ENCODE assay signal across 1 cellular context in the genomic region with DNA sequence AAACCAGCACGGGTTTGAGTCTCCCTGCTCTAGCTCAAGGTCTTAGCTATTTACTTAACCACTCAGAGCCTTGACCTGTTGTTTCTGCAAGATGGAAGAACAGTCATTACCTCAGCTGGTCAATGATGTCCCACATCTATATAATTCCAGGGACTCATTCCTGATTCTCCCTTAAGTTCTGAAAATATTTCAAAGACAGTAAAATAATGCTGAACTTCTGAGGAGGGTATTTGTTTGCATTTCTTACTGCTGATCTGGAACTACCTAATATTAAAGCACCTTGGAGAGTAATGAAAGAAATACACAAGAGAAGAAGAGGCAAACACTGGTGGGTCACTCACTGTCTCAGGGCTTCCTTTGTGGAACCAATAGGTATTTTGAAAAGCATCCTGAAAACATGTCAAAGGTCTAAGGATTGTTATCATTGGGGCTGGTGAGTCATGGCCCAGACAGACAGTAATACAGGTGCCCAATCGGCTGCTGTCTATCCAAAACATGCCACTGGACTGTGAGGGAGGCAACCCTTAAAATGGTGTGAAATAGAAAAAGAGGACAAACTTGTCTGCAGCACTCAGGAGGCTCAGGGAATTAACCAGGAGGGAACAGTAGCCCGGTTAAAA.
TF ChIP-seq lines count a peak whose summit lies in the region.

No MANE protein-coding gene starts in this region.

TF ChIP-seq in HepG2, 621 proteins besides CTCF, POLR2A, EP300 and RAD21 (continued from another document and continues in another):
- TF ChIP-seq, protein P1, sequence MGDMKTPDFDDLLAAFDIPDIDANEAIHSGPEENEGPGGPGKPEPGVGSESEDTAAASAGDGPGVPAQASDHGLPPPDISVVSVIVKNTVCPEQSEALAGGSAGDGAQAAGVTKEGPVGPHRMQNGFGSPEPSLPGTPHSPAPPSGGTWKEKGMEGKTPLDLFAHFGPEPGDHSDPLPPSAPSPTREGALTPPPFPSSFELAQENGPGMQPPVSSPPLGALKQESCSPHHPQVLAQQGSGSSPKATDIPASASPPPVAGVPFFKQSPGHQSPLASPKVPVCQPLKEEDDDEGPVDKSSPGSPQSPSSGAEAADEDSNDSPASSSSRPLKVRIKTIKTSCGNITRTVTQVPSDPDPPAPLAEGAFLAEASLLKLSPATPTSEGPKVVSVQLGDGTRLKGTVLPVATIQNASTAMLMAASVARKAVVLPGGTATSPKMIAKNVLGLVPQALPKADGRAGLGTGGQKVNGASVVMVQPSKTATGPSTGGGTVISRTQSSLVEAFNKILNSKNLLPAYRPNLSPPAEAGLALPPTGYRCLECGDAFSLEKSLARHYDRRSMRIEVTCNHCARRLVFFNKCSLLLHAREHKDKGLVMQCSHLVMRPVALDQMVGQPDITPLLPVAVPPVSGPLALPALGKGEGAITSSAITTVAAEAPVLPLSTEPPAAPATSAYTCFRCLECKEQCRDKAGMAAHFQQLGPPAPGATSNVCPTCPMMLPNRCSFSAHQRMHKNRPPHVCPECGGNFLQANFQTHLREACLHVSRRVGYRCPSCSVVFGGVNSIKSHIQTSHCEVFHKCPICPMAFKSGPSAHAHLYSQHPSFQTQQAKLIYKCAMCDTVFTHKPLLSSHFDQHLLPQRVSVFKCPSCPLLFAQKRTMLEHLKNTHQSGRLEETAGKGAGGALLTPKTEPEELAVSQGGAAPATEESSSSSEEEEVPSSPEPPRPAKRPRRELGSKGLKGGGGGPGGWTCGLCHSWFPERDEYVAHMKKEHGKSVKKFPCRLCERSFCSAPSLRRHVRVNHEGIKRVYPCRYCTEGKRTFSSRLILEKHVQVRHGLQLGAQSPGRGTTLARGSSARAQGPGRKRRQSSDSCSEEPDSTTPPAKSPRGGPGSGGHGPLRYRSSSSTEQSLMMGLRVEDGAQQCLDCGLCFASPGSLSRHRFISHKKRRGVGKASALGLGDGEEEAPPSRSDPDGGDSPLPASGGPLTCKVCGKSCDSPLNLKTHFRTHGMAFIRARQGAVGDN (CRISPR knock-in tag; IDR thresholded peaks at IDR 0.05), result no peak
- TF ChIP-seq, protein P2, sequence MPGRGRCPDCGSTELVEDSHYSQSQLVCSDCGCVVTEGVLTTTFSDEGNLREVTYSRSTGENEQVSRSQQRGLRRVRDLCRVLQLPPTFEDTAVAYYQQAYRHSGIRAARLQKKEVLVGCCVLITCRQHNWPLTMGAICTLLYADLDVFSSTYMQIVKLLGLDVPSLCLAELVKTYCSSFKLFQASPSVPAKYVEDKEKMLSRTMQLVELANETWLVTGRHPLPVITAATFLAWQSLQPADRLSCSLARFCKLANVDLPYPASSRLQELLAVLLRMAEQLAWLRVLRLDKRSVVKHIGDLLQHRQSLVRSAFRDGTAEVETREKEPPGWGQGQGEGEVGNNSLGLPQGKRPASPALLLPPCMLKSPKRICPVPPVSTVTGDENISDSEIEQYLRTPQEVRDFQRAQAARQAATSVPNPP (CRISPR knock-in tag; IDR thresholded peaks at IDR 0.05), result no peak
- TF ChIP-seq ZBTB20 (CRISPR knock-in tag; IDR thresholded peaks at IDR 0.05; ENCODE audit: borderline replicate concordance, low read depth), result peak; percentile 80; the same call in 1 of the 2 replicates
- TF ChIP-seq, protein P3, sequence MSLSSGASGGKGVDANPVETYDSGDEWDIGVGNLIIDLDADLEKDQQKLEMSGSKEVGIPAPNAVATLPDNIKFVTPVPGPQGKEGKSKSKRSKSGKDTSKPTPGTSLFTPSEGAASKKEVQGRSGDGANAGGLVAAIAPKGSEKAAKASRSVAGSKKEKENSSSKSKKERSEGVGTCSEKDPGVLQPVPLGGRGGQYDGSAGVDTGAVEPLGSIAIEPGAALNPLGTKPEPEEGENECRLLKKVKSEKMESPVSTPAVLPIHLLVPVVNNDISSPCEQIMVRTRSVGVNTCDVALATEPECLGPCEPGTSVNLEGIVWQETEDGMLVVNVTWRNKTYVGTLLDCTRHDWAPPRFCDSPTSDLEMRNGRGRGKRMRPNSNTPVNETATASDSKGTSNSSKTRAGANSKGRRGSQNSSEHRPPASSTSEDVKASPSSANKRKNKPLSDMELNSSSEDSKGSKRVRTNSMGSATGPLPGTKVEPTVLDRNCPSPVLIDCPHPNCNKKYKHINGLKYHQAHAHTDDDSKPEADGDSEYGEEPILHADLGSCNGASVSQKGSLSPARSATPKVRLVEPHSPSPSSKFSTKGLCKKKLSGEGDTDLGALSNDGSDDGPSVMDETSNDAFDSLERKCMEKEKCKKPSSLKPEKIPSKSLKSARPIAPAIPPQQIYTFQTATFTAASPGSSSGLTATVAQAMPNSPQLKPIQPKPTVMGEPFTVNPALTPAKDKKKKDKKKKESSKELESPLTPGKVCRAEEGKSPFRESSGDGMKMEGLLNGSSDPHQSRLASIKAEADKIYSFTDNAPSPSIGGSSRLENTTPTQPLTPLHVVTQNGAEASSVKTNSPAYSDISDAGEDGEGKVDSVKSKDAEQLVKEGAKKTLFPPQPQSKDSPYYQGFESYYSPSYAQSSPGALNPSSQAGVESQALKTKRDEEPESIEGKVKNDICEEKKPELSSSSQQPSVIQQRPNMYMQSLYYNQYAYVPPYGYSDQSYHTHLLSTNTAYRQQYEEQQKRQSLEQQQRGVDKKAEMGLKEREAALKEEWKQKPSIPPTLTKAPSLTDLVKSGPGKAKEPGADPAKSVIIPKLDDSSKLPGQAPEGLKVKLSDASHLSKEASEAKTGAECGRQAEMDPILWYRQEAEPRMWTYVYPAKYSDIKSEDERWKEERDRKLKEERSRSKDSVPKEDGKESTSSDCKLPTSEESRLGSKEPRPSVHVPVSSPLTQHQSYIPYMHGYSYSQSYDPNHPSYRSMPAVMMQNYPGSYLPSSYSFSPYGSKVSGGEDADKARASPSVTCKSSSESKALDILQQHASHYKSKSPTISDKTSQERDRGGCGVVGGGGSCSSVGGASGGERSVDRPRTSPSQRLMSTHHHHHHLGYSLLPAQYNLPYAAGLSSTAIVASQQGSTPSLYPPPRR (CRISPR knock-in tag; IDR thresholded peaks at IDR 0.05; ENCODE audit: borderline replicate concordance), result no peak
- TF ChIP-seq HDAC1 (CRISPR knock-in tag; IDR thresholded peaks at IDR 0.05), result peak; percentile 52; the same call in 1 of the 2 replicates
- TF ChIP-seq ZNF333 (CRISPR knock-in tag; IDR thresholded peaks at IDR 0.05; ENCODE audit: borderline replicate concordance), result no peak
- TF ChIP-seq ZNF660 (CRISPR knock-in tag; IDR thresholded peaks at IDR 0.05; ENCODE audit: borderline replicate concordance, low read depth), result no peak
- TF ChIP-seq ZNF720 (CRISPR knock-in tag; IDR thresholded peaks at IDR 0.05), result no peak
- TF ChIP-seq GATAD2A (CRISPR knock-in tag; IDR thresholded peaks at IDR 0.05), result peak; percentile 29; the same call in 1 of the 2 replicates
- TF ChIP-seq ZNF790 (CRISPR knock-in tag; IDR thresholded peaks at IDR 0.05; ENCODE audit: borderline replicate concordance), result no peak
- TF ChIP-seq, protein P4, sequence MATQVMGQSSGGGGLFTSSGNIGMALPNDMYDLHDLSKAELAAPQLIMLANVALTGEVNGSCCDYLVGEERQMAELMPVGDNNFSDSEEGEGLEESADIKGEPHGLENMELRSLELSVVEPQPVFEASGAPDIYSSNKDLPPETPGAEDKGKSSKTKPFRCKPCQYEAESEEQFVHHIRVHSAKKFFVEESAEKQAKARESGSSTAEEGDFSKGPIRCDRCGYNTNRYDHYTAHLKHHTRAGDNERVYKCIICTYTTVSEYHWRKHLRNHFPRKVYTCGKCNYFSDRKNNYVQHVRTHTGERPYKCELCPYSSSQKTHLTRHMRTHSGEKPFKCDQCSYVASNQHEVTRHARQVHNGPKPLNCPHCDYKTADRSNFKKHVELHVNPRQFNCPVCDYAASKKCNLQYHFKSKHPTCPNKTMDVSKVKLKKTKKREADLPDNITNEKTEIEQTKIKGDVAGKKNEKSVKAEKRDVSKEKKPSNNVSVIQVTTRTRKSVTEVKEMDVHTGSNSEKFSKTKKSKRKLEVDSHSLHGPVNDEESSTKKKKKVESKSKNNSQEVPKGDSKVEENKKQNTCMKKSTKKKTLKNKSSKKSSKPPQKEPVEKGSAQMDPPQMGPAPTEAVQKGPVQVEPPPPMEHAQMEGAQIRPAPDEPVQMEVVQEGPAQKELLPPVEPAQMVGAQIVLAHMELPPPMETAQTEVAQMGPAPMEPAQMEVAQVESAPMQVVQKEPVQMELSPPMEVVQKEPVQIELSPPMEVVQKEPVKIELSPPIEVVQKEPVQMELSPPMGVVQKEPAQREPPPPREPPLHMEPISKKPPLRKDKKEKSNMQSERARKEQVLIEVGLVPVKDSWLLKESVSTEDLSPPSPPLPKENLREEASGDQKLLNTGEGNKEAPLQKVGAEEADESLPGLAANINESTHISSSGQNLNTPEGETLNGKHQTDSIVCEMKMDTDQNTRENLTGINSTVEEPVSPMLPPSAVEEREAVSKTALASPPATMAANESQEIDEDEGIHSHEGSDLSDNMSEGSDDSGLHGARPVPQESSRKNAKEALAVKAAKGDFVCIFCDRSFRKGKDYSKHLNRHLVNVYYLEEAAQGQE (IDR thresholded peaks at IDR 0.05; ENCODE audit: borderline replicate concordance in 1 of 2, low read depth in 1 of 2, low read length in 2 of 2), result no peak
- TF ChIP-seq ZNF839 (CRISPR knock-in tag; IDR thresholded peaks at IDR 0.05; ENCODE audit: borderline replicate concordance), result no peak
- TF ChIP-seq, protein P5, sequence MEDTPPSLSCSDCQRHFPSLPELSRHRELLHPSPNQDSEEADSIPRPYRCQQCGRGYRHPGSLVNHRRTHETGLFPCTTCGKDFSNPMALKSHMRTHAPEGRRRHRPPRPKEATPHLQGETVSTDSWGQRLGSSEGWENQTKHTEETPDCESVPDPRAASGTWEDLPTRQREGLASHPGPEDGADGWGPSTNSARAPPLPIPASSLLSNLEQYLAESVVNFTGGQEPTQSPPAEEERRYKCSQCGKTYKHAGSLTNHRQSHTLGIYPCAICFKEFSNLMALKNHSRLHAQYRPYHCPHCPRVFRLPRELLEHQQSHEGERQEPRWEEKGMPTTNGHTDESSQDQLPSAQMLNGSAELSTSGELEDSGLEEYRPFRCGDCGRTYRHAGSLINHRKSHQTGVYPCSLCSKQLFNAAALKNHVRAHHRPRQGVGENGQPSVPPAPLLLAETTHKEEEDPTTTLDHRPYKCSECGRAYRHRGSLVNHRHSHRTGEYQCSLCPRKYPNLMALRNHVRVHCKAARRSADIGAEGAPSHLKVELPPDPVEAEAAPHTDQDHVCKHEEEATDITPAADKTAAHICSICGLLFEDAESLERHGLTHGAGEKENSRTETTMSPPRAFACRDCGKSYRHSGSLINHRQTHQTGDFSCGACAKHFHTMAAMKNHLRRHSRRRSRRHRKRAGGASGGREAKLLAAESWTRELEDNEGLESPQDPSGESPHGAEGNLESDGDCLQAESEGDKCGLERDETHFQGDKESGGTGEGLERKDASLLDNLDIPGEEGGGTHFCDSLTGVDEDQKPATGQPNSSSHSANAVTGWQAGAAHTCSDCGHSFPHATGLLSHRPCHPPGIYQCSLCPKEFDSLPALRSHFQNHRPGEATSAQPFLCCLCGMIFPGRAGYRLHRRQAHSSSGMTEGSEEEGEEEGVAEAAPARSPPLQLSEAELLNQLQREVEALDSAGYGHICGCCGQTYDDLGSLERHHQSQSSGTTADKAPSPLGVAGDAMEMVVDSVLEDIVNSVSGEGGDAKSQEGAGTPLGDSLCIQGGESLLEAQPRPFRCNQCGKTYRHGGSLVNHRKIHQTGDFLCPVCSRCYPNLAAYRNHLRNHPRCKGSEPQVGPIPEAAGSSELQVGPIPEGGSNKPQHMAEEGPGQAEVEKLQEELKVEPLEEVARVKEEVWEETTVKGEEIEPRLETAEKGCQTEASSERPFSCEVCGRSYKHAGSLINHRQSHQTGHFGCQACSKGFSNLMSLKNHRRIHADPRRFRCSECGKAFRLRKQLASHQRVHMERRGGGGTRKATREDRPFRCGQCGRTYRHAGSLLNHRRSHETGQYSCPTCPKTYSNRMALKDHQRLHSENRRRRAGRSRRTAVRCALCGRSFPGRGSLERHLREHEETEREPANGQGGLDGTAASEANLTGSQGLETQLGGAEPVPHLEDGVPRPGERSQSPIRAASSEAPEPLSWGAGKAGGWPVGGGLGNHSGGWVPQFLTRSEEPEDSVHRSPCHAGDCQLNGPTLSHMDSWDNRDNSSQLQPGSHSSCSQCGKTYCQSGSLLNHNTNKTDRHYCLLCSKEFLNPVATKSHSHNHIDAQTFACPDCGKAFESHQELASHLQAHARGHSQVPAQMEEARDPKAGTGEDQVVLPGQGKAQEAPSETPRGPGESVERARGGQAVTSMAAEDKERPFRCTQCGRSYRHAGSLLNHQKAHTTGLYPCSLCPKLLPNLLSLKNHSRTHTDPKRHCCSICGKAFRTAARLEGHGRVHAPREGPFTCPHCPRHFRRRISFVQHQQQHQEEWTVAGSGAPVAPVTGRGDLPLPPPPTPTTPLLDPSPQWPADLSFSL (CRISPR knock-in tag; IDR thresholded peaks at IDR 0.05), result no peak
- TF ChIP-seq, protein P6, sequence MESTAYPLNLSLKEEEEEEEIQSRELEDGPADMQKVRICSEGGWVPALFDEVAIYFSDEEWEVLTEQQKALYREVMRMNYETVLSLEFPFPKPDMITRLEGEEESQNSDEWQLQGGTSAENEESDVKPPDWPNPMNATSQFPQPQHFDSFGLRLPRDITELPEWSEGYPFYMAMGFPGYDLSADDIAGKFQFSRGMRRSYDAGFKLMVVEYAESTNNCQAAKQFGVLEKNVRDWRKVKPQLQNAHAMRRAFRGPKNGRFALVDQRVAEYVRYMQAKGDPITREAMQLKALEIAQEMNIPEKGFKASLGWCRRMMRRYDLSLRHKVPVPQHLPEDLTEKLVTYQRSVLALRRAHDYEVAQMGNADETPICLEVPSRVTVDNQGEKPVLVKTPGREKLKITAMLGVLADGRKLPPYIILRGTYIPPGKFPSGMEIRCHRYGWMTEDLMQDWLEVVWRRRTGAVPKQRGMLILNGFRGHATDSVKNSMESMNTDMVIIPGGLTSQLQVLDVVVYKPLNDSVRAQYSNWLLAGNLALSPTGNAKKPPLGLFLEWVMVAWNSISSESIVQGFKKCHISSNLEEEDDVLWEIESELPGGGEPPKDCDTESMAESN (CRISPR knock-in tag; conservative IDR thresholded peaks at IDR 0.05), result no peak
- TF ChIP-seq ZSCAN9 (CRISPR knock-in tag; IDR thresholded peaks at IDR 0.05; ENCODE audit: borderline replicate concordance), result peak; percentile 65; the same call in 1 of the 2 replicates
- no peak for TF ChIP-seq ZNF446 (CRISPR knock-in tag; IDR thresholded peaks at IDR 0.05)
- no peak for TF ChIP-seq BRCA1 (CRISPR knock-in tag; IDR thresholded peaks at IDR 0.05)
- TF ChIP-seq MED8 (CRISPR knock-in tag; IDR thresholded peaks at IDR 0.05; ENCODE audit: insufficient replicate concordance), result no peak
